20 cellular contexts compared by ENCODE assay signal in genomic region chr4:107304699-107305286, GRCh38.
DNase-seq lines count a peak whose midpoint lies in the region; ATAC-seq and TF ChIP-seq lines count a peak whose summit lies in the region.
"Had no signal": no experiment of that assay in that cellular context is flagged by ENCODE, and none has a peak within 500 bp of the region (broad histone marks: within the 10 kb centered on the region; RNA-seq: fewer than 3 reads in every experiment).

No MANE protein-coding gene starts in this region.

- H3K27ac ChIP-seq in ascending aorta: no peak overlapping the region
- H3K27ac ChIP-seq: 22Rv1 had no signal

- no peak for ATAC-seq in GM18907 (IDR thresholded peaks at IDR 0.05; ENCODE audit: unreplicated experiment)

- H3K36me3 ChIP-seq in BE2C (no peaks in the 10 kb centered on the region), ascending aorta (no peaks in the 10 kb centered on the region)

- H3K4me3 ChIP-seq in BE2C (ENCODE audit: low read depth, low read length) (no peak overlapping the region), ascending aorta (no peak overlapping the region)

- intact Hi-C loops in ascending aorta (cut with DNase I): no loop called here

- no peak for TF ChIP-seq CTCF in BE2C (IDR thresholded peaks at IDR 0.05; ENCODE audit: low read depth, low read length)
- TF ChIP-seq CTCF in ascending aorta (IDR thresholded peaks at IDR 0.05): no peak

- H3K4me1 ChIP-seq in BE2C (no peaks in the 10 kb centered on the region; the same call in 1 of the 2 replicates), ascending aorta (no peaks in the 10 kb centered on the region)

- H3K9me3 ChIP-seq in BE2C (no peaks in the 10 kb centered on the region), ascending aorta (no peaks in the 10 kb centered on the region)

- no peaks in the 10 kb centered on the region for H3K27me3 ChIP-seq in BE2C
- no peaks in the 10 kb centered on the region for H3K27me3 ChIP-seq in ascending aorta

- peak; percentile 20 for DNase-seq in DMS53 (lab: John Stamatoyannopoulos, UW)
- no peak for DNase-seq in DMS53 treated with DMSO at 0.1 percent for 48 hours (lab: John Stamatoyannopoulos, UW; ENCODE audit: unreplicated experiment)
- peak; percentile 23 for DNase-seq in BE2C
- DNase-seq in NCI-H1105 (lab: John Stamatoyannopoulos, UW): peak; percentile 37
- peak; percentile 16 for DNase-seq in left kidney (ENCODE audit: low read depth, low spot score)
- DNase-seq in ascending aorta (ENCODE audit: low spot score in 2 of 2): no peak
- no peak for DNase-seq in activated CD4-positive, alpha-beta T cell treated with anti-CD3 and anti-CD28 coated beads for 4 hours
- DNase-seq: AML-193, H7, IMR-90, Karpas-422, MM.1S, NCI-H2029, NCI-H2171 treated with DMSO at 0.1 percent for 48 hours, NCI-H446, NCI-H526 treated with DMSO at 0.1 percent for 48 hours, RPMI8226, SHP77 treated with DMSO at 0.1 percent for 48 hours had no signal

Comparison
In these comparisons a context has a peak if more than half of its experiments do, and no peak if none do; other contexts are left out.
1. DNase-seq: peak in DMS53 (single experiment), BE2C (single experiment), NCI-H1105 (single experiment) and left kidney (single experiment); none in DMS53 treated with DMSO at 0.1 percent for 48 hours (single experiment), ascending aorta (0 of 2) and activated CD4-positive, alpha-beta T cell treated with anti-CD3 and anti-CD28 coated beads for 4 hours (0 of 2).